2 cellular contexts compared by ENCODE assay signal in genomic region chr14:75297417-75298040, GRCh38.
TF ChIP-seq lines count a peak whose summit lies in the region.

No MANE protein-coding gene starts in this region.

TF ChIP-seq in liver, 16 proteins besides CTCF, POLR2A, EP300 and RAD21:
- TF ChIP-seq REST (IDR thresholded peaks at IDR 0.05) (no peak), MAX (IDR thresholded peaks at IDR 0.05) (no peak), YY1 (IDR thresholded peaks at IDR 0.05) (no peak), SP1 (IDR thresholded peaks at IDR 0.05) (no peak), HNF4G (IDR thresholded peaks at IDR 0.05) (no peak), ATF3 (IDR thresholded peaks at IDR 0.05) (no peak), FOXA1 (IDR thresholded peaks at IDR 0.05) (no peak), NR2F2 (IDR thresholded peaks at IDR 0.05) (no peak)

TF ChIP-seq in HepG2, 621 proteins besides CTCF, POLR2A, EP300 and RAD21:
- TF ChIP-seq BCL3 (CRISPR knock-in tag; IDR thresholded peaks at IDR 0.05) (no peak), HOXA7 (CRISPR knock-in tag; IDR thresholded peaks at IDR 0.05) (no peak), SRSF9 (IDR thresholded peaks at IDR 0.05; ENCODE audit: borderline replicate concordance, insufficient read depth, low read depth, low read length, poor library complexity, severe bottlenecking) (no peak), PBX2 (CRISPR knock-in tag; IDR thresholded peaks at IDR 0.05) (no peak), EEA1 (CRISPR knock-in tag; IDR thresholded peaks at IDR 0.05; ENCODE audit: borderline replicate concordance) (no peak), CEBPZ (IDR thresholded peaks at IDR 0.05; ENCODE audit: low read length) (no peak), USF2 (IDR thresholded peaks at IDR 0.05; ENCODE audit: low read depth, low read length) (no peak), USF2 (CRISPR knock-in tag; IDR thresholded peaks at IDR 0.05; ENCODE audit: borderline replicate concordance) (no peak), ZNF546 (CRISPR knock-in tag; conservative IDR thresholded peaks at IDR 0.05) (no peak), SOX6 (IDR thresholded peaks at IDR 0.05) (no peak), SOX6 (CRISPR knock-in tag; IDR thresholded peaks at IDR 0.05) (no peak), HMG20A (CRISPR knock-in tag; IDR thresholded peaks at IDR 0.05; ENCODE audit: borderline replicate concordance) (no peak)
